ENCODE assay signal across 11 cellular contexts in genomic region chr15:99143655-99144610, GRCh38. TPM values are rescaled to one million over a fixed set of nuclear protein-coding genes. Genes with fewer than 3 reads are reported as not detected.
A peak's percentile ranks its signal among the peaks of the same experiment; 100 is the strongest.
DNase-seq lines count a peak whose midpoint lies in the region; ATAC-seq, FAIRE-seq and TF ChIP-seq lines count a peak whose summit lies in the region.
"Had no signal": no experiment of that assay in that cellular context is flagged by ENCODE, and none has a peak within 500 bp of the region (broad histone marks: within the 10 kb centered on the region; RNA-seq: fewer than 3 reads in every experiment).

No MANE protein-coding gene starts in this region.

- intact Hi-C loops in tibial artery (cut with DNase I; ENCODE audit: low total_unique reads) = no loop called here

- H3K27me3 ChIP-seq in MG63 = no peaks in the 10 kb centered on the region
- no peaks in the 10 kb centered on the region for H3K27me3 ChIP-seq in tibial artery

- ATAC-seq in HG02588 (IDR thresholded peaks at IDR 0.05; ENCODE audit: unreplicated experiment) (no peak), GM19328 (IDR thresholded peaks at IDR 0.05; ENCODE audit: unreplicated experiment) (no peak)
- ATAC-seq: PC-3; stimulated activated effector memory CD8-positive, alpha-beta T cell treated with anti-CD3 and anti-CD28 coated beads, Interleukin-12 subunit alpha, Interleukin-12 subunit beta, amount 100 ng/mL, for 72 hours had no signal

- DNase-seq in MG63 = peak; percentile 41
- DNase-seq in epithelial cell of proximal tubule (ENCODE audit: low read depth) = peak; percentile 51
- peak; percentile 54 for DNase-seq in medulla oblongata (ENCODE audit: extremely low spot score)
- DNase-seq in tibial artery = peak; percentile 94 to 95
- no peak for DNase-seq in AG08396 (ENCODE audit: low spot score)
- DNase-seq in GM12892 (ENCODE audit: insufficient read length) = no peak
- DNase-seq: activated CD4-positive, CD25-positive, alpha-beta regulatory T cell; PC-3 had no signal

- H3K36me3 ChIP-seq in MG63 (peaks cover 8% of the 10 kb centered on the region; the same call in 1 of the 2 replicates), tibial artery (peaks cover 0 to under 1% (median 0%) of the 10 kb centered on the region in 3 donors)

- TF ChIP-seq CTCF in epithelial cell of proximal tubule (conservative IDR thresholded peaks at IDR 0.05; ENCODE audit: low read depth, low read length) = no peak
- no peak for TF ChIP-seq CTCF in tibial artery (IDR thresholded peaks at IDR 0.05)

- no peak for TF ChIP-seq POLR2A in GM12892 (IDR thresholded peaks at IDR 0.05; ENCODE audit: low read depth, low read length)

- H3K4me3 ChIP-seq in MG63 (no peak overlapping the region), epithelial cell of proximal tubule (ENCODE audit: low read depth, low read length) (no peak overlapping the region), tibial artery (no peak overlapping the region)

- H3K9me3 ChIP-seq in MG63 = no peaks in the 10 kb centered on the region
- H3K9me3 ChIP-seq in tibial artery = no peaks in the 10 kb centered on the region

- no peak for FAIRE-seq in GM12892 (lab: Jason Lieb, UNC)

- peaks cover 4 to 43% (median 31%) of the 10 kb centered on the region in 4 donors for H3K4me1 ChIP-seq in tibial artery

- peak overlapping the region; percentile 73 to 84 for H3K27ac ChIP-seq in tibial artery

RNA-seq across cellular contexts. Expression of gene SYNM, which starts 39.1 kb away (rescaled TPM):
- 2.5 and 7.4 TPM in 2 replicates for total RNA-seq in MG63 (2014; rRNA removed; shearing (Covaris generic); ENCODE audit: low replicate concordance)
- total RNA-seq in epithelial cell of proximal tubule = 2.1 and 2.8 TPM in 2 replicates
- 0.23 TPM for polyA plus RNA-seq in GM12892 (2012; ENCODE audit: missing spikeins)

Comparison
In these comparisons a context has a peak if more than half of its experiments do, and no peak if none do; other contexts are left out.
1. DNase-seq: peak in MG63 (single experiment), epithelial cell of proximal tubule (single experiment), medulla oblongata (single experiment) and tibial artery (2 of 2); none in AG08396 (single experiment) and GM12892 (single experiment).